In genomic region chr3:119588112-119588511, GRCh38 we compare ENCODE assay signal across 9 cellular contexts. TPM values are rescaled to one million over a fixed set of nuclear protein-coding genes. Genes with fewer than 3 reads are reported as not detected.
A peak's percentile ranks its signal among the peaks of the same experiment; 100 is the strongest.
DNase-seq lines count a peak whose midpoint lies in the region; ATAC-seq and FAIRE-seq lines count a peak whose summit lies in the region.
"Had no signal": no experiment of that assay in that cellular context is flagged by ENCODE, and none has a peak within 500 bp of the region (broad histone marks: within the 10 kb centered on the region; RNA-seq: fewer than 3 reads in every experiment).

No MANE protein-coding gene starts in this region.

- ATAC-seq in GM21526 (IDR thresholded peaks at IDR 0.05; ENCODE audit: low FRiP score, unreplicated experiment) = no peak

- FAIRE-seq in GM19239 (lab: Jason Lieb, UNC) = peak; percentile 93

- DNase-seq in GM19239 (ENCODE audit: insufficient read length, low spot score) (no peak), LoVo (ENCODE audit: low spot score) (peak; percentile 19), dermis microvascular lymphatic vessel endothelial cell (ENCODE audit: low read depth in 2 of 2) (peak; percentile 34 to 63), NCI-H226 (no peak), NCI-H510A (lab: John Stamatoyannopoulos, UW) (no peak)
- DNase-seq in stimulated activated CD4-positive, alpha-beta T cell treated with anti-CD3 and anti-CD28 coated beads, Interleukin-4, amount 100 ng/mL, for 4 hours = peak; percentile 8 to 30

RNA-seq across cellular contexts. Expression of gene ADPRH, which starts 8.8 kb away (rescaled TPM):
- total RNA-seq in dermis microvascular lymphatic vessel endothelial cell = 8.7 and 10.5 TPM in 2 replicates

RNA-seq across cellular contexts. Expression of gene PLA1A, which starts 9.6 kb away (rescaled TPM):
- 5.1 and 11.9 TPM in 2 replicates for total RNA-seq in dermis microvascular lymphatic vessel endothelial cell
- total RNA-seq: cardiac muscle cell, NCI-H460 had no signal

RNA-seq across cellular contexts. Expression of gene CD80, which starts 28.7 kb away (rescaled TPM):
- total RNA-seq in dermis microvascular lymphatic vessel endothelial cell = under 0.01 TPM in 1 of 2 replicates, not detected in the other
- total RNA-seq: NCI-H460 had no signal

Comparison
In these comparisons a context has a peak if more than half of its experiments do, and no peak if none do; other contexts are left out.
1. DNase-seq: peak in LoVo (single experiment), dermis microvascular lymphatic vessel endothelial cell (2 of 2) and stimulated activated CD4-positive, alpha-beta T cell treated with anti-CD3 and anti-CD28 coated beads, Interleukin-4, amount 100 ng/mL, for 4 hours (2 of 2); none in GM19239 (single experiment), NCI-H226 (single experiment) and NCI-H510A (single experiment).